In the genomic region with DNA sequence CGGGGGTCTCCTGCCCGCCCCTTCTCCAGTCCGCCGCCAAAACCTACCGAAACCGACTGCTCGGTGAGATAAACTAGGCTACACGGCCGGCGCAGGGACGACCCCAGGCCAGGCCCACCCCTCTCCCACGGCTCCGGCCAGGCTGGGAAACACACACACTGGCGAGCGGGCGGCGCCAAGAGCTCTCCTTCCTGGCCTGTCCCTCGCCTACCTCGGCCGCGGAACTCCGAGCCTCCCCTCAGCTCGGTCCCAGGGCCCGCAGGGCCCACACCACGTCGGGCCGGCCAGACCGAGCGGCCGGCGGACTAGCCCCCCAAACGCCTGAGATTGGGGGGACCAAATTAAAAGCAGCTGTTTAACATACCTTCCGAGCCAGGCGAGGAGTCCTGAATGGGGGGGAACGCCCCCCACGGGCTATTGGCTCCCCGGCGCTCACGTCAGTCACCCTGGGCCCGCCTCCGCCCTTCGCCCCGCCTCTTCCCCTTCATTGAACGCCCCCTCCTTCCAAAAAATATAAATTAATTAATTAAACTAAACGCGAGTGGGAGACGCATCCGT, we compare ENCODE assay signal across 8 cellular contexts. TPM values are rescaled to one million over a fixed set of nuclear protein-coding genes. Genes with fewer than 3 reads are reported as not detected.
DNase-seq lines count a peak whose midpoint lies in the region; ATAC-seq, FAIRE-seq and TF ChIP-seq lines count a peak whose summit lies in the region.

No MANE protein-coding gene starts in this region.

- 0 to 1% methylated on average over 47 to 48 of the region's 48 CpGs for WGBS in pancreas, 2 donors
- under 1% methylated on average over 48 of the region's 48 CpGs for WGBS in thymus

- H3K4me3 ChIP-seq in NB4 (ENCODE audit: low read depth, low read length) (peak overlapping the region; percentile 80), adipocyte (ENCODE audit: low read length) (peak overlapping the region; percentile 93), pancreas (peak overlapping the region; percentile 81 to 95 (median 93)), thymus (ENCODE audit: low read length) (peak overlapping the region; percentile 94)

- H3K9ac ChIP-seq in adipocyte (ENCODE audit: low read length), result peak overlapping the region; percentile 95

- H3K9me3 ChIP-seq in adipocyte (ENCODE audit: control insufficient read depth, low read length) (no peaks in the 10 kb centered on the region), pancreas (no peaks in the 10 kb centered on the region), thymus (ENCODE audit: control insufficient read depth) (no peaks in the 10 kb centered on the region)

- no peaks in the 10 kb centered on the region for H3K27me3 ChIP-seq in adipocyte (replicated peaks; ENCODE audit: control insufficient read depth, insufficient read depth, low read length)
- H3K27me3 ChIP-seq in pancreas, result no peaks in the 10 kb centered on the region
- no peaks in the 10 kb centered on the region for H3K27me3 ChIP-seq in thymus (ENCODE audit: control insufficient read depth, insufficient read depth)

- TF ChIP-seq POLR2A in NB4 (IDR thresholded peaks at IDR 0.05; ENCODE audit: extremely low read depth, insufficient read length), result peak; percentile 59

- FAIRE-seq in pancreas (lab: Jason Lieb, UNC), result peak; percentile 9

- TF ChIP-seq CTCF in NB4 (IDR thresholded peaks at IDR 0.05; ENCODE audit: low read depth, low read length), result no peak
- TF ChIP-seq CTCF in pancreas (IDR thresholded peaks at IDR 0.05), result no peak

- peaks cover 28% of the 10 kb centered on the region for H3K4me1 ChIP-seq in adipocyte (ENCODE audit: control insufficient read depth, insufficient read depth, low read length)
- no peaks in the 10 kb centered on the region for H3K4me1 ChIP-seq in pancreas
- H3K4me1 ChIP-seq in thymus (ENCODE audit: control insufficient read depth, insufficient read depth, low read length), result no peaks in the 10 kb centered on the region

- ATAC-seq in Right ventricle myocardium superior (ENCODE audit: poor library complexity) (peak; percentile 28), pancreas (peak; percentile 21 to 38 (median 33)), GM18861 (IDR thresholded peaks at IDR 0.05; ENCODE audit: unreplicated experiment) (no peak)

- H3K27ac ChIP-seq in pancreas (peak overlapping the region; percentile 94 to 96 (median 96)), thymus (ENCODE audit: low read depth) (peak overlapping the region; percentile 95)

- DNase-seq in GF-D8 (lab: John Stamatoyannopoulos, UW) (peak; percentile 40), NB4 (ENCODE audit: low read depth) (peak; percentile 91), SW480 (ENCODE audit: low spot score) (peak; percentile 79), adipocyte (ENCODE audit: low read depth) (peak; percentile 97), Right ventricle myocardium superior (peak; percentile 94), pancreas (peak; percentile 85 to 92 (median 90))

- no peaks in the 10 kb centered on the region for H3K36me3 ChIP-seq in adipocyte (ENCODE audit: control insufficient read depth, insufficient read depth, low read length, severe bottlenecking)
- no peaks in the 10 kb centered on the region for H3K36me3 ChIP-seq in pancreas
- no peaks in the 10 kb centered on the region for H3K36me3 ChIP-seq in thymus (ENCODE audit: control insufficient read depth, insufficient read depth)

- intact Hi-C loops in Right ventricle myocardium superior (cut with DNase I), result no loop called here
- intact Hi-C loops in pancreas (cut with DNase I), result no loop called here

RNA-seq across cellular contexts. Expression of a gene that starts 4.0 kb away (rescaled TPM):
- 25.4 TPM for total RNA-seq in Right ventricle myocardium superior
- 10 to 100 TPM; 19.6 to 33.4 (median 23.8) TPM for total RNA-seq in pancreas
- 10 to 100 TPM in 1 of 2 donors, 1 to 10 TPM in 1; 6.8 to 12.6 TPM for polyA plus RNA-seq in pancreas
- polyA plus RNA-seq in thymus, result 18.4 TPM

Comparison
In these comparisons a context has a peak if more than half of its experiments do, and no peak if none do; other contexts are left out.
1. DNase-seq: peak in every context shown above with its lines; median percentile 97 in adipocyte; 94 in Right ventricle myocardium superior; 91 in NB4; 90 in pancreas; 79 in SW480; 40 in GF-D8.